ENCODE assay signal across 8 cellular contexts in the genomic region with DNA sequence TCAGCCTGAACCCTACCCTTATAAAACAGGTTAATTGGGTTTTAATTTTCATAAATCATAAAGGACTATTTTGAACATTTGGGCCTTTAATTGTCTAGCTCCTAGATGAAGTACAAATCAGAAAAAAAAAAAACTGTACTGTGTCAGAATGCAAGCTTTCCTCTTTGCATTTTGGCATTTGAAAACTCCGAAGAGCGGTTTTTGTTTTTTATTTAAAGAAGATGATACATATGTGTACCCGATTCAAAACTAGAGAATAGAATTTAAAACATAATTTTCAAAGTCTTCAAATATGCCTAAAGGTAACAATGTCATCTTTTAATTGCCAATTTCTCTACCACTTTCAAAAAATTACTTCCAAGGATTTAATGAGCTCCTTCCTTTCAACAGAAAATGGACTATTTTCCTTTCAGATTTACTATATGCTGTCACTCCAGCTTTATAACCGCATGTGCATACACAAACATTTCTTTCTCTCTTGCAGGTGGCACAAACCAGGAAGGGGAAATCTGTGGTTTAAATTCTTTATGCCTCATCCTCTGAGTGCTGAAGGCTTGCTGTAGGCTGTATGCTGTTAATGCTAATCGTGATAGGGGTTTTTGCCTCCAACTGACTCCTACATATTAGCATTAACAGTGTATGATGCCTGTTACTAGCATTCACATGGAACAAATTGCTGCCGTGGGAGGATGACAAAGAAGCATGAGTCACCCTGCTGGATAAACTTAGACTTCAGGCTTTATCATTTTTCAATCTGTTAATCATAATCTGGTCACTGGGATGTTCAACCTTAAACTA. TPM values are rescaled to one million over a fixed set of nuclear protein-coding genes. Genes with fewer than 3 reads are reported as not detected.
DNase-seq lines count a peak whose midpoint lies in the region; ATAC-seq and TF ChIP-seq lines count a peak whose summit lies in the region.

No MANE protein-coding gene starts in this region.

- H3K27me3 ChIP-seq in HCT116 (ENCODE audit: insufficient read depth, low read length), result no peaks in the 10 kb centered on the region
- H3K27me3 ChIP-seq in OCI-LY3 (ENCODE audit: low read depth, low read length), result no peaks in the 10 kb centered on the region
- no peaks in the 10 kb centered on the region for H3K27me3 ChIP-seq in aorta (ENCODE audit: control insufficient read depth in 1 of 2, insufficient read depth in 2 of 2, low read length in 1 of 2)

- intact Hi-C loops in HCT116 (cut with micrococcal nuclease) (no loop called here), aorta (cut with DNase I) (loop anchor here in 1 of 2 donors (10.0 kb wide), 1 partner anchor 149 kb away; no protein-coding TSS in a partner anchor)

- CTCF ChIA-PET in HCT116 (lab: Charles Lee), result interaction anchor here (0.6 kb wide), 1 partner anchor 227 kb away, joined by 3 read pairs; no protein-coding TSS in a partner anchor

- no TSS peak for BruUV-seq in HCT116 (replicated peaks; lab: Mats Ljungman, UMichigan)

- 53 to 56% methylated on average over 6 of the region's 6 CpGs for WGBS in aorta, 2 donors

- RAD21 ChIA-PET in HCT116 (lab: Charles Lee; ENCODE audit: low non-redundant PET in 1 of 2, low total read pairs in 2 of 2, uncharacterized antibody in 2 of 2, unreplicated experiment in 2 of 2), result no interaction called here

- no peak for TF ChIP-seq POLR2A in HCT116 (IDR thresholded peaks at IDR 0.05; ENCODE audit: borderline replicate concordance, extremely low read depth, insufficient read depth, insufficient read length)

- DNase-seq in GM03348 (ENCODE audit: low spot score) (peak; percentile 75), HCT116 (ENCODE audit: low read depth, low spot score) (peak; percentile 24), kidney glomerular epithelial cell (lab: John Stamatoyannopoulos, UW) (peak; percentile 98), aorta (no peak), NCI-H774 (lab: John Stamatoyannopoulos, UW) (no peak), NCI-H2227 (lab: John Stamatoyannopoulos, UW; ENCODE audit: unreplicated experiment) (no peak)
- peak; percentile 58 for DNase-seq in activated T-helper 9 cell treated with anti-CD3 and anti-CD28 coated beads, Interleukin-2, amount 50 U/mL, for 16 hours (ENCODE audit: low read depth)

- H4K20me1 ChIP-seq in HCT116 (ENCODE audit: insufficient read depth) (no peaks in the 10 kb centered on the region), OCI-LY3 (ENCODE audit: insufficient read depth, low read length) (peaks cover 22% of the 10 kb centered on the region)

- H3K79me2 ChIP-seq in HCT116 (ENCODE audit: insufficient read depth, low read length) (no peaks in the 10 kb centered on the region), OCI-LY3 (ENCODE audit: low read length) (peaks cover 64% of the 10 kb centered on the region)

- H3K4me2 ChIP-seq in HCT116 (ENCODE audit: low read length) (peak overlapping the region; percentile 49), OCI-LY3 (ENCODE audit: low read length) (peak overlapping the region; percentile 73)

- H3K9me2 ChIP-seq in HCT116 (ENCODE audit: insufficient read depth), result no peaks in the 10 kb centered on the region

- no peak for TF ChIP-seq CTCF in HCT116 (IDR thresholded peaks at IDR 0.05 in 2 of 3, conservative IDR thresholded peaks at IDR 0.05 in 1 of 3; ENCODE audit: borderline replicate concordance in 1 of 3, insufficient read depth in 1 of 3, low read depth in 2 of 3, low read length in 2 of 3)
- no peak for TF ChIP-seq CTCF in OCI-LY3 (IDR thresholded peaks at IDR 0.05; ENCODE audit: low read depth, low read length)

- ATAC-seq in HCT116, result peak; percentile 60; the same call in 1 of the 2 replicates
- peak; percentile 62 for ATAC-seq in aorta (ENCODE audit: low FRiP score)

- H3K4me1 ChIP-seq in HCT116 (ENCODE audit: control insufficient read depth in 1 of 2, insufficient read depth in 2 of 2, low read length in 2 of 2) (peaks cover 4 to 10% of the 10 kb centered on the region in 2 experiments; a peak in 3 of 4 replicates), OCI-LY3 (ENCODE audit: low read length) (peaks cover 90% of the 10 kb centered on the region), aorta (ENCODE audit: control insufficient read depth in 1 of 2, insufficient read depth in 2 of 2, low read length in 2 of 2) (peaks cover 0 to 6% of the 10 kb centered on the region in 2 donors)

- H3K9ac ChIP-seq in HCT116 (ENCODE audit: low read length), result no peak overlapping the region
- H3K9ac ChIP-seq in OCI-LY3 (ENCODE audit: low read length), result peak overlapping the region; percentile 78

- TF ChIP-seq RAD21 in HCT116 (IDR thresholded peaks at IDR 0.05; ENCODE audit: low read depth), result no peak

- H3K36me3 ChIP-seq in HCT116 (ENCODE audit: control insufficient read depth in 1 of 2, insufficient read depth in 2 of 2, low read length in 2 of 2) (no peaks in the 10 kb centered on the region; a peak in 1 of 4 replicates), OCI-LY3 (replicated peaks; ENCODE audit: low read depth, low read length) (peaks cover 51% of the 10 kb centered on the region), aorta (ENCODE audit: control insufficient read depth in 1 of 2, insufficient read depth in 2 of 2, low read length in 1 of 2) (no peaks in the 10 kb centered on the region)

- H3K27ac ChIP-seq in HCT116 (ENCODE audit: low read depth, low read length) (no peak overlapping the region), OCI-LY3 (ENCODE audit: low read length) (peak overlapping the region; percentile 98), aorta (ENCODE audit: low read depth in 1 of 2, low read length in 2 of 2) (no peak overlapping the region)

- H3K4me3 ChIP-seq in HCT116 (replicated peaks in 1 of 2; ENCODE audit: low read depth in 1 of 2, low read length in 2 of 2) (no peak overlapping the region), OCI-LY3 (ENCODE audit: low read length) (peak overlapping the region; percentile 65), aorta (ENCODE audit: low read length in 2 of 2) (no peak overlapping the region)

- H2AFZ ChIP-seq in HCT116 (ENCODE audit: low read depth, low read length, poor library complexity, severe bottlenecking) (no peak overlapping the region), OCI-LY3 (ENCODE audit: low read depth, low read length) (no peak overlapping the region)

- POLR2A ChIA-PET in HCT116 (lab: Charles Lee), result no interaction called here

- H3K9me3 ChIP-seq in HCT116 (ENCODE audit: control insufficient read depth in 1 of 2, insufficient read depth in 1 of 2, low read depth in 1 of 2, low read length in 2 of 2) (no peaks in the 10 kb centered on the region), OCI-LY3 (ENCODE audit: insufficient read depth, low read length) (no peaks in the 10 kb centered on the region), aorta (ENCODE audit: control insufficient read depth, low read length) (no peaks in the 10 kb centered on the region)

TF ChIP-seq in HCT116, 20 proteins besides CTCF, POLR2A, EP300 and RAD21:
- TF ChIP-seq CEBPB (IDR thresholded peaks at IDR 0.05; ENCODE audit: low read depth), result no peak
- 0 out of 2 replicates have a peak, but pooled peaks have one; percentile 16 for TF ChIP-seq FOSL1 (IDR thresholded peaks at IDR 0.05; ENCODE audit: low read depth)
- TF ChIP-seq EGR1 (IDR thresholded peaks at IDR 0.05; ENCODE audit: low read depth), result no peak
- TF ChIP-seq, protein P1, sequence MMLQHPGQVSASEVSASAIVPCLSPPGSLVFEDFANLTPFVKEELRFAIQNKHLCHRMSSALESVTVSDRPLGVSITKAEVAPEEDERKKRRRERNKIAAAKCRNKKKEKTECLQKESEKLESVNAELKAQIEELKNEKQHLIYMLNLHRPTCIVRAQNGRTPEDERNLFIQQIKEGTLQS (IDR thresholded peaks at IDR 0.05), result no peak
- TF ChIP-seq SRF (IDR thresholded peaks at IDR 0.05; ENCODE audit: low read depth), result no peak
- TF ChIP-seq ZFX (IDR thresholded peaks at IDR 0.05), result no peak

RNA-seq across cellular contexts. Expression of a gene that starts 33.7 kb away (rescaled TPM):
- total RNA-seq in HCT116 (2021; ENCODE audit: unreplicated experiment), result 41.1 TPM
- 22.4 and 33.9 TPM in 2 replicates for polyA plus RNA-seq in HCT116 (2012)
- 10 to 100 TPM; 15.8 to 16.8 TPM for total RNA-seq in aorta
- 10 to 100 TPM; 19.6 to 30.3 TPM for polyA plus RNA-seq in aorta

Comparison
In these comparisons a context has a peak if more than half of its experiments do, and no peak if none do; other contexts are left out.
1. DNase-seq: peak in GM03348 (single experiment), HCT116 (single experiment), activated T-helper 9 cell treated with anti-CD3 and anti-CD28 coated beads, Interleukin-2, amount 50 U/mL, for 16 hours (single experiment) and kidney glomerular epithelial cell (single experiment); none in aorta (0 of 2), NCI-H774 (single experiment) and NCI-H2227 (single experiment).